Comparison of ENCODE assay signal across 8 cellular contexts in genomic region chr10:5976689-5977470, GRCh38. TPM values are rescaled to one million over a fixed set of nuclear protein-coding genes. Genes with fewer than 3 reads are reported as not detected.
DNase-seq lines count a peak whose midpoint lies in the region; ATAC-seq and TF ChIP-seq lines count a peak whose summit lies in the region.

No MANE protein-coding gene starts in this region.

- TF ChIP-seq CTCF in GM06990 (IDR thresholded peaks at IDR 0.05; ENCODE audit: insufficient read depth, low read length, poor library complexity, severe bottlenecking) (no peak), esophagus squamous epithelium (IDR thresholded peaks at IDR 0.05) (no peak), thyroid gland (IDR thresholded peaks at IDR 0.05) (no peak)

- CTCF ChIA-PET in naive thymus-derived CD4-positive, alpha-beta T cell (lab: Charles Lee): interaction anchor here (1.0 to 1.6 kb wide), 3 partner anchors 37 to 534 kb away, joined by 3 to 4 read pairs (median 3); no protein-coding TSS in a partner anchor

- TF ChIP-seq POLR2A in esophagus squamous epithelium (IDR thresholded peaks at IDR 0.05): no peak
- peak in 1 of 2 donors; percentile 8 for TF ChIP-seq POLR2A in thyroid gland (IDR thresholded peaks at IDR 0.05)

- H3K9me3 Mint-ChIP-seq in naive thymus-derived CD4-positive, alpha-beta T cell: no peaks in the 10 kb centered on the region

- peak overlapping the region; percentile 89 to 98 (median 94) for H3K4me3 Mint-ChIP-seq in naive thymus-derived CD4-positive, alpha-beta T cell

- peak overlapping the region; percentile 94 for H3K4me3 ChIP-seq in GM06990 (replicated peaks; ENCODE audit: low read depth, low read length)
- H3K4me3 ChIP-seq in H7 (ENCODE audit: insufficient read depth, low read depth, low read length): peak overlapping the region; percentile 77
- H3K4me3 ChIP-seq in esophagus squamous epithelium: peak overlapping the region; percentile 83 to 95 (median 89)
- H3K4me3 ChIP-seq in naive thymus-derived CD4-positive, alpha-beta T cell (ENCODE audit: low read length): peak overlapping the region; percentile 97
- peak overlapping the region; percentile 74 to 76 (median 75) for H3K4me3 ChIP-seq in thyroid gland (replicated peaks in 1 of 3)

- H3K9me3 ChIP-seq in esophagus squamous epithelium (no peaks in the 10 kb centered on the region), thyroid gland (no peaks in the 10 kb centered on the region)
- no peaks in the 10 kb centered on the region for H3K9me3 ChIP-seq in naive thymus-derived CD4-positive, alpha-beta T cell (ENCODE audit: control insufficient read depth in 2 of 3, low read length in 3 of 3)

- intact Hi-C loops in esophagus squamous epithelium (cut with DNase I) (no loop called here), thyroid gland (cut with DNase I) (no loop called here)
- intact Hi-C loops in naive thymus-derived CD4-positive, alpha-beta T cell (cut with micrococcal nuclease): loop anchor here (1.0 to 10.0 kb wide), 17 partner anchors 35 to 1152 kb away; partner anchors contain the start of genes GDI2 (in 2 of the 2), PFKFB3 (in 2 of the 2), AKR1E2 (in 1 of the 2) and ANKRD16 (in 1 of the 2)

- ATAC-seq in naive thymus-derived CD4-positive, alpha-beta T cell: peak; percentile 17

- H3K36me3 Mint-ChIP-seq in naive thymus-derived CD4-positive, alpha-beta T cell: peaks cover 0 to 12% (median 0%) of the 10 kb centered on the region in 5 donors

- H3K27ac Mint-ChIP-seq in naive thymus-derived CD4-positive, alpha-beta T cell: peak overlapping the region; percentile 82 to 97 (median 88)

- POLR2A ChIA-PET in naive thymus-derived CD4-positive, alpha-beta T cell (lab: Charles Lee): interaction anchor here (0.6 to 0.9 kb wide), 2 partner anchors 8 to 1995 kb away, joined by 3 to 4 read pairs; no protein-coding TSS in a partner anchor

- H3K27me3 ChIP-seq in GM06990 (replicated peaks; ENCODE audit: control insufficient read depth, insufficient read depth, low read length) (no peaks in the 10 kb centered on the region), H7 (ENCODE audit: control insufficient read depth, insufficient read depth, low read length) (peaks cover 32% of the 10 kb centered on the region), esophagus squamous epithelium (no peaks in the 10 kb centered on the region), thyroid gland (no peaks in the 10 kb centered on the region)
- no peaks in the 10 kb centered on the region for H3K27me3 ChIP-seq in naive thymus-derived CD4-positive, alpha-beta T cell (ENCODE audit: control insufficient read depth in 2 of 2, insufficient read depth in 2 of 2, low read length in 2 of 2)

- peaks cover 14 to 40% (median 21%) of the 10 kb centered on the region in 7 donors for H3K4me1 Mint-ChIP-seq in naive thymus-derived CD4-positive, alpha-beta T cell

- H3K36me3 ChIP-seq in GM06990 (ENCODE audit: control insufficient read depth, insufficient read depth, low read length) (no peaks in the 10 kb centered on the region), H7 (replicated peaks; ENCODE audit: control insufficient read depth, insufficient read depth, low read length) (no peaks in the 10 kb centered on the region), esophagus squamous epithelium (no peaks in the 10 kb centered on the region), thyroid gland (no peaks in the 10 kb centered on the region)
- peaks cover 0 to 4% (median 0%) of the 10 kb centered on the region in 3 experiments for H3K36me3 ChIP-seq in naive thymus-derived CD4-positive, alpha-beta T cell (ENCODE audit: control insufficient read depth in 2 of 3, insufficient read depth in 3 of 3, low read length in 3 of 3)

- peak; percentile 72 for DNase-seq in GM06990 (ENCODE audit: extremely low read depth, insufficient read length)
- peak; percentile 80 for DNase-seq in H7
- DNase-seq in M059J (ENCODE audit: low read depth): peak; percentile 40
- peak; percentile 35 for DNase-seq in activated T-cell treated with anti-CD3 and anti-CD28 coated beads for 24 hours (ENCODE audit: low read depth)
- no peak for DNase-seq in esophagus squamous epithelium (lab: John Stamatoyannopoulos, UW)
- DNase-seq in naive thymus-derived CD4-positive, alpha-beta T cell: peak in 7 of 9 donors; percentile 21 to 43 (median 30)
- peak; percentile 50 to 56 for DNase-seq in thyroid gland
- DNase-seq in NCI-H2081 (lab: John Stamatoyannopoulos, UW): no peak

- WGBS in esophagus squamous epithelium, 2 donors: 0% methylated on average over 13 to 14 of the region's 77 CpGs
- WGBS in thyroid gland, 2 donors: 1 to 4% methylated on average over 19 to 33 of the region's 77 CpGs

- H3K27ac ChIP-seq in esophagus squamous epithelium (peak overlapping the region; percentile 93 to 98 (median 96)), thyroid gland (peak overlapping the region; percentile 89 to 93 (median 93))
- H3K27ac ChIP-seq in naive thymus-derived CD4-positive, alpha-beta T cell (ENCODE audit: low read depth, low read length): peak overlapping the region; percentile 74

- peaks cover 0 to 21% (median 0%) of the 10 kb centered on the region in 5 donors for H3K27me3 Mint-ChIP-seq in naive thymus-derived CD4-positive, alpha-beta T cell

- H3K4me1 ChIP-seq in esophagus squamous epithelium: peaks cover 3 to 53% (median 27%) of the 10 kb centered on the region in 3 donors
- peaks cover 0 to 6% of the 10 kb centered on the region in 2 donors for H3K4me1 ChIP-seq in naive thymus-derived CD4-positive, alpha-beta T cell (ENCODE audit: control insufficient read depth in 2 of 2, insufficient read depth in 2 of 2, low read length in 2 of 2)
- H3K4me1 ChIP-seq in thyroid gland: no peaks in the 10 kb centered on the region

RNA-seq across cellular contexts. Expression of gene IL15RA, which starts 0.5 kb away (rescaled TPM):
- total RNA-seq in H7 (2014; rRNA removed; shearing (Covaris generic)): 1.1 and 2.0 TPM in 2 replicates
- total RNA-seq in M059J (2014; rRNA removed; shearing (Covaris generic)): 14.9 and 26.3 TPM in 2 replicates
- 10 to 100 TPM in 2 of 4 donors, 1 to 10 TPM in 2; 7.1 to 15.6 (median 11.0) TPM for total RNA-seq in esophagus squamous epithelium
- total RNA-seq in naive thymus-derived CD4-positive, alpha-beta T cell: 10 to 100 TPM in 1 of 5 experiments, 1 to 10 TPM in 4; 3.5 to 24.9 (median 5.6) TPM
- polyA plus RNA-seq in naive thymus-derived CD4-positive, alpha-beta T cell: 1 to 10 TPM; 2.9 to 7.6 TPM
- total RNA-seq in thyroid gland: 10 to 100 TPM; 10.6 to 34.3 (median 22.8) TPM

Comparison
In these comparisons a context has a peak if more than half of its experiments do, and no peak if none do; other contexts are left out.
1. DNase-seq: peak in GM06990 (single experiment), H7 (single experiment), M059J (single experiment), activated T-cell treated with anti-CD3 and anti-CD28 coated beads for 24 hours (single experiment), naive thymus-derived CD4-positive, alpha-beta T cell (7 of 9) and thyroid gland (2 of 2); none in esophagus squamous epithelium (single experiment) and NCI-H2081 (0 of 2).
2. intact Hi-C loops: an anchor here in naive thymus-derived CD4-positive, alpha-beta T cell (1.0 to 10.0 kb wide); none called in esophagus squamous epithelium and thyroid gland.
3. Peak in every context shown above with its lines, with median percentiles within 50 percentile points of each other: H3K4me3 ChIP-seq and H3K27ac ChIP-seq.